Comparison of ENCODE assay signal across 25 cellular contexts in the genomic region with DNA sequence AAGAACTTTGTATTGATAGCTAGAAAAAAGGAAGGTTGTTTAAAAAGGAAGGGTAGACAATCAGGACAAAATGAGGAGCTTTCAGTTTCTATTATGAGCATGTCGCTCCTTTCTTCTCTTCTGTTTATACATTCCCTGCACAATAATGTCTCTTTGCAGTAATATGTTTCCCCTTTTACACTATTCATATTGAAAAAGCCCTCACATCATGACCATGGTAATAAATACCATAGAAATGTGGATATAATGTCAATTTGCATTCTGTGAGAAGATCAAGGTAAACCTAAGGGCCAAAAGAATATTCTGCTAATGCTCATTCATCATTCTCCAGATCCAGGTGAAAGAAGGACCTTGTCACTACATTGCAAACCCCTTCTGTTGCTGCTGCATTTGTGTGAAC.
"Had no signal": no experiment of that assay in that cellular context is flagged by ENCODE, and none has a peak within 500 bp of the region (broad histone marks: within the 10 kb centered on the region; RNA-seq: fewer than 3 reads in every experiment).

No MANE protein-coding gene starts in this region.

- H3K4me1 Mint-ChIP-seq: activated CD4-positive, alpha-beta memory T cell treated with anti-CD3 and anti-CD28 coated beads, Interleukin-2, amount 10 ng/mL, durations not matched to agents 7 days and 5 days; activated CD4-positive, alpha-beta T cell treated with anti-CD3 and anti-CD28 coated beads, Interleukin-2, amount 10 ng/mL, durations not matched to agents 24 days and 14 days; activated T-helper 17 cell treated with anti-CD3 and anti-CD28 coated beads, Interleukin-2, amount 50 U/mL, for 72 hours; memory B cell; naive thymus-derived CD4-positive, alpha-beta T cell; stimulated activated effector memory CD8-positive, alpha-beta T cell treated with anti-CD3 and anti-CD28 coated beads, Interleukin-12 subunit alpha, Interleukin-12 subunit beta, amount 100 ng/mL, for 72 hours had no signal

- H3K4me3 ChIP-seq: breast epithelium, esophagus squamous epithelium, heart right ventricle, skin epidermis, thoracic aorta had no signal

- H3K36me3 Mint-ChIP-seq: memory B cell; naive thymus-derived CD4-positive, alpha-beta T cell; stimulated activated effector memory CD8-positive, alpha-beta T cell treated with anti-CD3 and anti-CD28 coated beads, Interleukin-12 subunit alpha, Interleukin-12 subunit beta, amount 100 ng/mL, for 72 hours had no signal

- H3K27me3 Mint-ChIP-seq: activated CD4-positive, alpha-beta memory T cell treated with anti-CD3 and anti-CD28 coated beads, Interleukin-2, amount 10 ng/mL, durations not matched to agents 7 days and 5 days; activated CD4-positive, alpha-beta T cell treated with anti-CD3 and anti-CD28 coated beads, Interleukin-2, amount 10 ng/mL, durations not matched to agents 24 days and 14 days; memory B cell had no signal

- H3K36me3 ChIP-seq: breast epithelium, esophagus squamous epithelium, heart right ventricle, neutrophil, thoracic aorta had no signal

- H3K27ac Mint-ChIP-seq: activated CD4-positive, alpha-beta memory T cell treated with anti-CD3 and anti-CD28 coated beads, Interleukin-2, amount 10 ng/mL, durations not matched to agents 7 days and 5 days; activated CD4-positive, alpha-beta T cell treated with anti-CD3 and anti-CD28 coated beads, Interleukin-2, amount 10 ng/mL, durations not matched to agents 24 days and 14 days; activated T-helper 17 cell treated with anti-CD3 and anti-CD28 coated beads, Interleukin-2, amount 50 U/mL, for 72 hours; memory B cell; naive thymus-derived CD4-positive, alpha-beta T cell; stimulated activated effector memory CD8-positive, alpha-beta T cell treated with anti-CD3 and anti-CD28 coated beads, Interleukin-12 subunit alpha, Interleukin-12 subunit beta, amount 100 ng/mL, for 72 hours; stimulated activated naive CD8-positive, alpha-beta T cell treated with anti-CD3 and anti-CD28 coated beads, Interleukin-15, Interleukin-2, amounts not matched to agents 100 ng/mL and 50 ng/mL, for 24 hours had no signal

- H3K9me3 Mint-ChIP-seq: activated CD4-positive, alpha-beta memory T cell treated with anti-CD3 and anti-CD28 coated beads, Interleukin-2, amount 10 ng/mL, durations not matched to agents 7 days and 5 days; activated CD4-positive, alpha-beta T cell treated with anti-CD3 and anti-CD28 coated beads, Interleukin-2, amount 10 ng/mL, durations not matched to agents 24 days and 14 days; activated T-cell treated with anti-CD3 and anti-CD28 coated beads, Interleukin-2, amount 50 U/mL, for 4 hours; activated T-helper 17 cell treated with anti-CD3 and anti-CD28 coated beads, Interleukin-2, amount 50 U/mL, for 72 hours; memory B cell; stimulated activated effector memory CD8-positive, alpha-beta T cell treated with anti-CD3 and anti-CD28 coated beads, Interleukin-12 subunit alpha, Interleukin-12 subunit beta, amount 100 ng/mL, for 72 hours; stimulated activated naive CD8-positive, alpha-beta T cell treated with anti-CD3 and anti-CD28 coated beads, Interleukin-15, Interleukin-2, amounts not matched to agents 100 ng/mL and 50 ng/mL, for 24 hours had no signal

- H3K27me3 ChIP-seq: breast epithelium, esophagus squamous epithelium, neutrophil had no signal

- H3K27ac ChIP-seq: breast epithelium, esophagus squamous epithelium, heart right ventricle, neutrophil, skin epidermis, thoracic aorta had no signal

- H3K9me3 ChIP-seq: breast epithelium, esophagus squamous epithelium, heart right ventricle, neutrophil, thoracic aorta had no signal

- H3K4me1 ChIP-seq: breast epithelium had no signal

- DNase-seq: activated CD4-positive, alpha-beta memory T cell treated with anti-CD3 and anti-CD28 coated beads, Interleukin-2, amount 10 ng/mL, durations not matched to agents 7 days and 5 days; activated CD4-positive, alpha-beta T cell treated with anti-CD3 and anti-CD28 coated beads, Interleukin-2, amount 10 ng/mL, durations not matched to agents 24 days and 14 days; activated CD4-positive, CD25-positive, alpha-beta regulatory T cell treated with anti-CD3 and anti-CD28 coated beads, Interleukin-2, amount 50 U/mL, for 72 hours; activated CD8-positive, alpha-beta memory T cell treated with anti-CD3 and anti-CD28 coated beads, Interleukin-2, amount 50 U/mL, for 48 hours; activated gamma-delta T cell treated with Interleukin-2 at 50 U/mL for 16 hours; activated naive CD4-positive, alpha-beta T cell treated with anti-CD3 and anti-CD28 coated beads, Interleukin-2, amount 50 U/mL, for 16 hours; activated T-cell treated with anti-CD3 and anti-CD28 coated beads, Interleukin-2, amount 50 U/mL, for 4 hours; amniotic stem cell; central memory CD4-positive, alpha-beta T cell; esophagus squamous epithelium; foreskin melanocyte; heart right ventricle; midbrain; naive thymus-derived CD4-positive, alpha-beta T cell; stimulated activated CD4-positive, alpha-beta T cell treated with anti-CD3 and anti-CD28 coated beads, Interleukin-4, amount 100 ng/mL, for 24 hours; T-helper 9 cell; trophoblast cell had no signal

- H3K4me3 Mint-ChIP-seq: activated CD4-positive, alpha-beta memory T cell treated with anti-CD3 and anti-CD28 coated beads, Interleukin-2, amount 10 ng/mL, durations not matched to agents 7 days and 5 days; activated CD4-positive, alpha-beta T cell treated with anti-CD3 and anti-CD28 coated beads, Interleukin-2, amount 10 ng/mL, durations not matched to agents 24 days and 14 days; activated T-cell treated with anti-CD3 and anti-CD28 coated beads, Interleukin-2, amount 50 U/mL, for 4 hours; activated T-helper 17 cell treated with anti-CD3 and anti-CD28 coated beads, Interleukin-2, amount 50 U/mL, for 72 hours; memory B cell; naive thymus-derived CD4-positive, alpha-beta T cell; stimulated activated effector memory CD8-positive, alpha-beta T cell treated with anti-CD3 and anti-CD28 coated beads, Interleukin-12 subunit alpha, Interleukin-12 subunit beta, amount 100 ng/mL, for 72 hours; stimulated activated naive CD8-positive, alpha-beta T cell treated with anti-CD3 and anti-CD28 coated beads, Interleukin-15, Interleukin-2, amounts not matched to agents 100 ng/mL and 50 ng/mL, for 24 hours had no signal
